In the genomic region with DNA sequence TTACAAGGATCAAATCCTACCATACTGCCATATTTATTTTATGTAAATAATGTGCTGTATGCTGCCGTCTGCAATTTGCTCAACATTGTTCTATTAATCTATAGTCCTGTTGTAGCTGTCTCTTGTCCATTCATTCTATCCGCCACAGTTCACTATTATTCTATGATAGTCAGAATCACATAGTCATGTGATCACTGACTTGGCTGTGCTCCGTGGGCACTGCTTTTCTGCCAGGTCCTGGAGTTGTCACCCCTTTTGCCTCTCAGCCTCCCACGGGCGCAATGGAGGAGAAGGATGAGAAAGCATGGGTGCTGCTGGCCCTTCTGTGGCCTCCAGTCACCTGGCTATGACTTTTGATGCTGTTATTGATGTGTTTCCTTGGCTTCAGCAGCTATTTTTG, we compare ENCODE assay signal across 25 cellular contexts. TPM values are rescaled to one million over a fixed set of nuclear protein-coding genes. Genes with fewer than 3 reads are reported as not detected.
A peak's percentile ranks its signal among the peaks of the same experiment; 100 is the strongest.
DNase-seq lines count a peak whose midpoint lies in the region; ATAC-seq and TF ChIP-seq lines count a peak whose summit lies in the region.
"Had no signal": no experiment of that assay in that cellular context is flagged by ENCODE, and none has a peak within 500 bp of the region (broad histone marks: within the 10 kb centered on the region; RNA-seq: fewer than 3 reads in every experiment).

No MANE protein-coding gene starts in this region.

- peak overlapping the region; percentile 4 for H4K8ac ChIP-seq in mesenchymal stem cell (ENCODE audit: low read length)

- DNase-seq in activated CD4-positive, alpha-beta T cell treated with anti-CD3 and anti-CD28 coated beads, Interleukin-2, amount 10 ng/mL, durations not matched to agents 7 days and 5 days, result no peak
- DNase-seq in activated CD4-positive, alpha-beta T cell treated with anti-CD3 and anti-CD28 coated beads, Interleukin-2, amount 50 U/mL, for 1 hour, result no peak
- DNase-seq in endothelial cell (ENCODE audit: low spot score) (no peak), mesenchymal stem cell (no peak), substantia nigra (lab: John Stamatoyannopoulos, UW) (peak in 41 of 49 donors; percentile 6 to 80 (median 51)), coronary artery (ENCODE audit: low spot score) (no peak), HEK293T (ENCODE audit: extremely low spot score) (no peak)
- DNase-seq: activated CD4-positive, alpha-beta memory T cell treated with anti-CD3 and anti-CD28 coated beads, Interleukin-2, amount 10 ng/mL, durations not matched to agents 7 days and 5 days; activated naive CD4-positive, alpha-beta T cell treated with anti-CD3 and anti-CD28 coated beads, Interleukin-2, amount 10 ng/mL, durations not matched to agents 7 days and 5 days; BE2C; cortex of kidney; foreskin keratinocyte; Kasumi-1; left lung; NCI-H1092; NCI-H2081 treated with DMSO at 0.1 percent for 48 hours; NCI-H526 treated with DMSO at 0.1 percent for 48 hours; occipital lobe; SIG-M5; stimulated activated naive CD4-positive, alpha-beta T cell treated with Interleukin-2 at 50 U/mL for 16 hours; upper lobe of right lung had no signal

- no peak overlapping the region for H2BK120ac ChIP-seq in mesenchymal stem cell (ENCODE audit: low read depth, low read length)

- POLR2A ChIA-PET in activated CD4-positive, alpha-beta T cell treated with anti-CD3 and anti-CD28 coated beads, Interleukin-2, amount 10 ng/mL, durations not matched to agents 7 days and 5 days (lab: Charles Lee), result no interaction called here
- POLR2A ChIA-PET in HEK293T (lab: Yijun Ruan, JAX), result no interaction called here

- H3K36me3 ChIP-seq in mesenchymal stem cell (ENCODE audit: control insufficient read depth in 1 of 2, insufficient read depth in 2 of 2, low read depth in 1 of 2, low read length in 2 of 2), result peaks cover 12 to 50% of the 10 kb centered on the region in 2 experiments
- H3K36me3 ChIP-seq: BE2C had no signal

- H3K27ac ChIP-seq in mesenchymal stem cell (ENCODE audit: low read length, poor library complexity, severe bottlenecking) (no peak overlapping the region), substantia nigra (ENCODE audit: low read depth, low read length, poor library complexity, severe bottlenecking) (peak overlapping the region; percentile 39), coronary artery (no peak overlapping the region)
- H3K27ac ChIP-seq: 22Rv1, foreskin keratinocyte, left lung, upper lobe of right lung, VCaP had no signal

- ATAC-seq in GM18909 (IDR thresholded peaks at IDR 0.05; ENCODE audit: poor library complexity, unreplicated experiment), result no peak
- ATAC-seq: foreskin keratinocyte, left lung, upper lobe of right lung had no signal

- H3K4me1 Mint-ChIP-seq in activated CD4-positive, alpha-beta T cell treated with anti-CD3 and anti-CD28 coated beads, Interleukin-2, amount 10 ng/mL, durations not matched to agents 7 days and 5 days, result no peaks in the 10 kb centered on the region
- H3K4me1 Mint-ChIP-seq in endothelial cell (ENCODE audit: unreplicated experiment), result no peaks in the 10 kb centered on the region
- H3K4me1 Mint-ChIP-seq: activated CD4-positive, alpha-beta memory T cell treated with anti-CD3 and anti-CD28 coated beads, Interleukin-2, amount 10 ng/mL, durations not matched to agents 7 days and 5 days; activated naive CD4-positive, alpha-beta T cell treated with anti-CD3 and anti-CD28 coated beads, Interleukin-2, amount 10 ng/mL, durations not matched to agents 7 days and 5 days had no signal

- no peaks in the 10 kb centered on the region for H3K27me3 Mint-ChIP-seq in activated CD4-positive, alpha-beta T cell treated with anti-CD3 and anti-CD28 coated beads, Interleukin-2, amount 10 ng/mL, durations not matched to agents 7 days and 5 days
- H3K27me3 Mint-ChIP-seq in endothelial cell (ENCODE audit: unreplicated experiment), result no peaks in the 10 kb centered on the region
- H3K27me3 Mint-ChIP-seq: activated CD4-positive, alpha-beta memory T cell treated with anti-CD3 and anti-CD28 coated beads, Interleukin-2, amount 10 ng/mL, durations not matched to agents 7 days and 5 days; activated naive CD4-positive, alpha-beta T cell treated with anti-CD3 and anti-CD28 coated beads, Interleukin-2, amount 10 ng/mL, durations not matched to agents 7 days and 5 days had no signal

- peak overlapping the region; percentile 19 for H3K27ac Mint-ChIP-seq in activated CD4-positive, alpha-beta T cell treated with anti-CD3 and anti-CD28 coated beads, Interleukin-2, amount 10 ng/mL, durations not matched to agents 7 days and 5 days
- no peak overlapping the region for H3K27ac Mint-ChIP-seq in endothelial cell (ENCODE audit: unreplicated experiment)
- H3K27ac Mint-ChIP-seq: activated CD4-positive, alpha-beta memory T cell treated with anti-CD3 and anti-CD28 coated beads, Interleukin-2, amount 10 ng/mL, durations not matched to agents 7 days and 5 days; activated naive CD4-positive, alpha-beta T cell treated with anti-CD3 and anti-CD28 coated beads, Interleukin-2, amount 10 ng/mL, durations not matched to agents 7 days and 5 days; T-helper 1 cell treated with Interleukin-12 subunit alpha and Interleukin-12 subunit beta and Interleukin-4 antibody, amounts not matched to agents 30 μg/mL and 1 μg/mL, for 36 hours had no signal

- no peaks in the 10 kb centered on the region for H3K27me3 ChIP-seq in mesenchymal stem cell (ENCODE audit: control insufficient read depth in 1 of 2, insufficient read depth in 1 of 2, low read length in 2 of 2)
- H3K27me3 ChIP-seq: BE2C, foreskin keratinocyte, left lung, upper lobe of right lung had no signal

- no peak overlapping the region for H3K4ac ChIP-seq in mesenchymal stem cell (ENCODE audit: low read depth in 1 of 2, low read length in 2 of 2)

- H3K4me1 ChIP-seq in mesenchymal stem cell (ENCODE audit: control insufficient read depth, insufficient read depth, low read depth, low read length), result peaks cover 4% of the 10 kb centered on the region
- H3K4me1 ChIP-seq: BE2C, upper lobe of right lung had no signal

- H2BK5ac ChIP-seq in mesenchymal stem cell (ENCODE audit: low read depth, low read length, poor library complexity, severe bottlenecking), result no peak overlapping the region

- CTCF ChIA-PET in activated CD4-positive, alpha-beta T cell treated with anti-CD3 and anti-CD28 coated beads, Interleukin-2, amount 10 ng/mL, durations not matched to agents 7 days and 5 days (lab: Charles Lee), result interaction anchor here (1.1 kb wide), 1 partner anchor 12 kb away, joined by 3 read pairs; no protein-coding TSS in a partner anchor
- CTCF ChIA-PET in HEK293T (lab: Yijun Ruan, JAX), result no interaction called here

- H3K4me2 ChIP-seq in mesenchymal stem cell (ENCODE audit: low read length, poor library complexity, severe bottlenecking), result no peak overlapping the region

- H3K4me3 ChIP-seq in mesenchymal stem cell (ENCODE audit: insufficient read depth in 1 of 2, low read depth in 1 of 2, low read length in 2 of 2) (no peak overlapping the region), coronary artery (no peak overlapping the region)
- H3K4me3 ChIP-seq: left lung, upper lobe of right lung had no signal

- H3K14ac ChIP-seq in mesenchymal stem cell (ENCODE audit: low read length in 2 of 2), result no peak overlapping the region

- H3K9ac ChIP-seq in mesenchymal stem cell (ENCODE audit: low read length), result no peak overlapping the region

- no peak overlapping the region for H3K23ac ChIP-seq in mesenchymal stem cell (ENCODE audit: low read length in 2 of 2)

- H3K9me3 Mint-ChIP-seq in activated CD4-positive, alpha-beta T cell treated with anti-CD3 and anti-CD28 coated beads, Interleukin-2, amount 10 ng/mL, durations not matched to agents 7 days and 5 days, result no peaks in the 10 kb centered on the region
- H3K9me3 Mint-ChIP-seq in endothelial cell (ENCODE audit: unreplicated experiment), result no peaks in the 10 kb centered on the region
- H3K9me3 Mint-ChIP-seq: activated CD4-positive, alpha-beta memory T cell treated with anti-CD3 and anti-CD28 coated beads, Interleukin-2, amount 10 ng/mL, durations not matched to agents 7 days and 5 days; activated naive CD4-positive, alpha-beta T cell treated with anti-CD3 and anti-CD28 coated beads, Interleukin-2, amount 10 ng/mL, durations not matched to agents 7 days and 5 days; T-helper 1 cell treated with Interleukin-12 subunit alpha and Interleukin-12 subunit beta and Interleukin-4 antibody, amounts not matched to agents 30 μg/mL and 1 μg/mL, for 36 hours had no signal

- H3K9me3 ChIP-seq in mesenchymal stem cell (ENCODE audit: control insufficient read depth, low read length), result no peaks in the 10 kb centered on the region
- H3K9me3 ChIP-seq: BE2C, left lung, upper lobe of right lung had no signal

- no peak overlapping the region for H2AFZ ChIP-seq in mesenchymal stem cell (ENCODE audit: low read depth, low read length)

- TF ChIP-seq CTCF in endothelial cell (IDR thresholded peaks at IDR 0.05; ENCODE audit: unreplicated experiment), result no peak
- no peak for TF ChIP-seq CTCF in coronary artery (IDR thresholded peaks at IDR 0.05)

- no peak overlapping the region for H2AK5ac ChIP-seq in mesenchymal stem cell (ENCODE audit: low read length, severe bottlenecking)

- no peak overlapping the region for H2BK15ac ChIP-seq in mesenchymal stem cell (ENCODE audit: low read depth, poor library complexity, severe bottlenecking)

- peaks cover 17% of the 10 kb centered on the region for H3K79me1 ChIP-seq in mesenchymal stem cell (replicated peaks; ENCODE audit: low read length, poor library complexity, severe bottlenecking)

- H2BK12ac ChIP-seq in mesenchymal stem cell (ENCODE audit: low read length in 2 of 2), result no peak overlapping the region

- H3K18ac ChIP-seq in mesenchymal stem cell (ENCODE audit: low read depth in 1 of 2, low read length in 2 of 2), result no peak overlapping the region

- peaks cover 13% of the 10 kb centered on the region for H3K36me3 Mint-ChIP-seq in activated CD4-positive, alpha-beta T cell treated with anti-CD3 and anti-CD28 coated beads, Interleukin-2, amount 10 ng/mL, durations not matched to agents 7 days and 5 days (ENCODE audit: low read depth)
- H3K36me3 Mint-ChIP-seq in endothelial cell (ENCODE audit: low read depth, unreplicated experiment), result peaks cover 8% of the 10 kb centered on the region

- 99% methylated on average over 5 of the region's 5 CpGs for WGBS in mesenchymal stem cell

- no peak overlapping the region for H4K91ac ChIP-seq in mesenchymal stem cell (ENCODE audit: low read length)

- H3K4me3 Mint-ChIP-seq in activated CD4-positive, alpha-beta T cell treated with anti-CD3 and anti-CD28 coated beads, Interleukin-2, amount 10 ng/mL, durations not matched to agents 7 days and 5 days, result no peak overlapping the region
- H3K4me3 Mint-ChIP-seq in endothelial cell (ENCODE audit: unreplicated experiment), result peak overlapping the region; percentile 13
- H3K4me3 Mint-ChIP-seq: activated CD4-positive, alpha-beta memory T cell treated with anti-CD3 and anti-CD28 coated beads, Interleukin-2, amount 10 ng/mL, durations not matched to agents 7 days and 5 days; activated naive CD4-positive, alpha-beta T cell treated with anti-CD3 and anti-CD28 coated beads, Interleukin-2, amount 10 ng/mL, durations not matched to agents 7 days and 5 days; T-helper 1 cell treated with Interleukin-12 subunit alpha and Interleukin-12 subunit beta and Interleukin-4 antibody, amounts not matched to agents 30 μg/mL and 1 μg/mL, for 36 hours had no signal

RNA-seq across cellular contexts. Expression of gene ANKFY1, which starts 37.3 kb away (rescaled TPM):
- total RNA-seq in activated CD4-positive, alpha-beta T cell treated with anti-CD3 and anti-CD28 coated beads, Interleukin-2, amount 10 ng/mL, durations not matched to agents 7 days and 5 days, result 10 to 100 TPM; 79.1 to 87.5 TPM
- 41.6 TPM for total RNA-seq in endothelial cell (ENCODE audit: unreplicated experiment)
- 19.7 TPM for polyA plus RNA-seq in mesenchymal stem cell (2013, experiment 1 of 2)
- polyA plus RNA-seq in mesenchymal stem cell (2013, experiment 2 of 2), result 18.8 TPM

Comparison
In these comparisons a context has a peak if more than half of its experiments do, and no peak if none do; other contexts are left out.
1. DNase-seq: peak in substantia nigra (41 of 49); none in activated CD4-positive, alpha-beta T cell treated with anti-CD3 and anti-CD28 coated beads, Interleukin-2, amount 10 ng/mL, durations not matched to agents 7 days and 5 days (single experiment), activated CD4-positive, alpha-beta T cell treated with anti-CD3 and anti-CD28 coated beads, Interleukin-2, amount 50 U/mL, for 1 hour (single experiment), endothelial cell (single experiment), mesenchymal stem cell (single experiment), coronary artery (single experiment) and HEK293T (single experiment).